1 cellular context compared by ENCODE assay signal in genomic region chr9:132669636-132670358, GRCh38.
TF ChIP-seq lines count a peak whose summit lies in the region.

DDX31 (minus strand) TSS chr9:132669983; CDS start chr9:132669934, 49 bp downstream.

TF ChIP-seq in HepG2, 621 proteins besides CTCF, POLR2A, EP300 and RAD21 (continued from another document and continues in another):
- TF ChIP-seq MAFG (CRISPR knock-in tag; IDR thresholded peaks at IDR 0.05): 0 out of 2 replicates have a peak, but pooled peaks have one; percentile 46
- no peak for TF ChIP-seq ZNF34 (CRISPR knock-in tag; IDR thresholded peaks at IDR 0.05; ENCODE audit: borderline replicate concordance)
- TF ChIP-seq REXO4 (CRISPR knock-in tag; IDR thresholded peaks at IDR 0.05; ENCODE audit: borderline replicate concordance): peak; percentile 85; the same call in 1 of the 2 replicates
- TF ChIP-seq ZNF10 (CRISPR knock-in tag; IDR thresholded peaks at IDR 0.05; ENCODE audit: borderline replicate concordance, low read depth): peak; percentile 51; the same call in 1 of the 2 replicates
- TF ChIP-seq ZNF121 (CRISPR knock-in tag; IDR thresholded peaks at IDR 0.05): no peak; the same call in 1 of the 2 replicates
- no peak for TF ChIP-seq TCF7L2 (IDR thresholded peaks at IDR 0.05; ENCODE audit: low read depth, low read length)
- no peak for TF ChIP-seq ZFP37 (CRISPR knock-in tag; IDR thresholded peaks at IDR 0.05; ENCODE audit: borderline replicate concordance)
- TF ChIP-seq ZNF563 (CRISPR knock-in tag; IDR thresholded peaks at IDR 0.05): peak; percentile 85; the same call in 1 of the 2 replicates
- no peak for TF ChIP-seq ZNF672 (CRISPR knock-in tag; IDR thresholded peaks at IDR 0.05)
- peak; percentile 86 for TF ChIP-seq TFE3 (CRISPR knock-in tag; IDR thresholded peaks at IDR 0.05)
- TF ChIP-seq POGK (CRISPR knock-in tag; conservative IDR thresholded peaks at IDR 0.05): peak; percentile 96; the same call in 1 of the 2 replicates
- peak; percentile 97 for TF ChIP-seq ATF7-NPFF (CRISPR knock-in tag; IDR thresholded peaks at IDR 0.05; ENCODE audit: low read depth)
- no peak for TF ChIP-seq SP140L (CRISPR knock-in tag; IDR thresholded peaks at IDR 0.05; ENCODE audit: borderline replicate concordance)
- TF ChIP-seq ZNF513 (CRISPR knock-in tag; conservative IDR thresholded peaks at IDR 0.05): no peak
- peak; percentile 95 for TF ChIP-seq ZNF138 (CRISPR knock-in tag; IDR thresholded peaks at IDR 0.05; ENCODE audit: low read depth)
- TF ChIP-seq ZNF780A (CRISPR knock-in tag; IDR thresholded peaks at IDR 0.05): peak; percentile 53
- peak; percentile 97 for TF ChIP-seq ZNF33B (CRISPR knock-in tag; IDR thresholded peaks at IDR 0.05)
- peak; percentile 77; the same call in 1 of the 2 replicates for TF ChIP-seq ZNF136 (CRISPR knock-in tag; IDR thresholded peaks at IDR 0.05; ENCODE audit: low read depth)
- TF ChIP-seq SOX13 (IDR thresholded peaks at IDR 0.05): no peak
- TF ChIP-seq SOX13 (CRISPR knock-in tag; conservative IDR thresholded peaks at IDR 0.05 in 1 of 2, IDR thresholded peaks at IDR 0.05 in 1 of 2): no peak
- 0 out of 2 replicates have a peak, but pooled peaks have one; percentile 61 for TF ChIP-seq FLYWCH1 (CRISPR knock-in tag; IDR thresholded peaks at IDR 0.05)
- TF ChIP-seq HNRNPH1 (optimal IDR thresholded peaks at IDR 0.05; ENCODE audit: low read depth, low read length): no peak
- peak; percentile 97 for TF ChIP-seq ZNF883 (CRISPR knock-in tag; IDR thresholded peaks at IDR 0.05; ENCODE audit: not compliant biosample characterization)
- TF ChIP-seq ZKSCAN5 (CRISPR knock-in tag; IDR thresholded peaks at IDR 0.05): no peak
- TF ChIP-seq HIC2 (CRISPR knock-in tag; IDR thresholded peaks at IDR 0.05; ENCODE audit: low read depth): no peak; the same call in 1 of the 2 replicates
- no peak; the same call in 1 of the 2 replicates for TF ChIP-seq SSRP1 (CRISPR knock-in tag; IDR thresholded peaks at IDR 0.05)
- peak; percentile 82 for TF ChIP-seq TAF1 (CRISPR knock-in tag; IDR thresholded peaks at IDR 0.05)
- peak; percentile 70 for TF ChIP-seq ZFP36L1 (CRISPR knock-in tag; IDR thresholded peaks at IDR 0.05)
- TF ChIP-seq ZBED4 (CRISPR knock-in tag; IDR thresholded peaks at IDR 0.05; ENCODE audit: borderline replicate concordance): 0 out of 2 replicates have a peak, but pooled peaks have one; percentile 16
- TF ChIP-seq ZNF317 (CRISPR knock-in tag; IDR thresholded peaks at IDR 0.05): peak; percentile 84
- TF ChIP-seq HES4 (CRISPR knock-in tag; IDR thresholded peaks at IDR 0.05; ENCODE audit: borderline replicate concordance): peak; percentile 80; the same call in 1 of the 2 replicates
- TF ChIP-seq ZNF101 (CRISPR knock-in tag; IDR thresholded peaks at IDR 0.05; ENCODE audit: borderline replicate concordance, low read depth): 0 out of 2 replicates have a peak, but pooled peaks have one; percentile 60
- 0 out of 2 replicates have a peak, but pooled peaks have one; percentile 28 for TF ChIP-seq HHEX (CRISPR knock-in tag; IDR thresholded peaks at IDR 0.05)
- TF ChIP-seq HOXA5 (CRISPR knock-in tag; IDR thresholded peaks at IDR 0.05): peak; percentile 78; the same call in 1 of the 2 replicates
- TF ChIP-seq ZNF724P (CRISPR knock-in tag; IDR thresholded peaks at IDR 0.05; ENCODE audit: borderline replicate concordance): 0 out of 2 replicates have a peak, but pooled peaks have one; percentile 79
- TF ChIP-seq ZFP36 (IDR thresholded peaks at IDR 0.05; ENCODE audit: borderline replicate concordance, low read depth, low read length, partially characterized antibody): no peak
- no peak; the same call in 1 of the 2 replicates for TF ChIP-seq KDM3A (CRISPR knock-in tag; IDR thresholded peaks at IDR 0.05; ENCODE audit: low read depth)
- TF ChIP-seq KLF16 (CRISPR knock-in tag; IDR thresholded peaks at IDR 0.05): peak; percentile 69 to 92; a peak in 3 of 4 replicates
- TF ChIP-seq ZSCAN5A (CRISPR knock-in tag; IDR thresholded peaks at IDR 0.05; ENCODE audit: borderline replicate concordance): no peak
- no peak for TF ChIP-seq ARID3A (IDR thresholded peaks at IDR 0.05; ENCODE audit: low read depth, low read length)
- TF ChIP-seq ZNF646 (CRISPR knock-in tag; IDR thresholded peaks at IDR 0.05): no peak
